9 cellular contexts compared by ENCODE assay signal in the genomic region with DNA sequence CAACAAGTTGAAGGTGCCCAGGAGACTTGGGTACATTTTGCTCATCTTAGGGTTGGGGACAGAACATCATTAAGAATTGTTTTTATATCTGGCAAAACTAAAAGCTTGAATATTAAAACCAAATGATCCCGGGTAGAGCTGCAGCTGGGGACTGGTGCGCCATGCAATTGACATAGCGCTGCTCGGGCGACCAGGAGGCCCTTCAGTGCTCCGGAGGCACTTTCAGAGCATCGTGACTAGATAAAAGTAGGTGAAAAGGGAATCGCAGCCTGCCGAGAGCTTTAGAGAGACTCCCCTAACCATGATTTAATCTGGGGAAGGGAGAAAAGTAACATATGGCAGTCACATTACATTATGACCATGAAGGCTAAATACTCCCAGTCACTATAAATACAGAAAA.
"Had no signal": no experiment of that assay in that cellular context is flagged by ENCODE, and none has a peak within 500 bp of the region (broad histone marks: within the 10 kb centered on the region; RNA-seq: fewer than 3 reads in every experiment).

No MANE protein-coding gene starts in this region.

- H3K36me3 Mint-ChIP-seq: activated naive CD4-positive, alpha-beta T cell treated with anti-CD3 and anti-CD28 coated beads, Interleukin-2, amount 50 U/mL, for 72 hours had no signal

- H3K27ac ChIP-seq: left lung, neutrophil, transverse colon had no signal

- H3K27ac Mint-ChIP-seq: stimulated activated effector memory CD8-positive, alpha-beta T cell treated with anti-CD3 and anti-CD28 coated beads, Interleukin-12 subunit alpha, Interleukin-12 subunit beta, amount 100 ng/mL, for 72 hours had no signal

- H3K27me3 ChIP-seq: left lung, neutrophil, transverse colon had no signal

- H3K4me3 Mint-ChIP-seq: activated T-cell treated with anti-CD3 and anti-CD28 coated beads, Interleukin-2, amount 50 U/mL, for 4 hours; stimulated activated effector memory CD8-positive, alpha-beta T cell treated with anti-CD3 and anti-CD28 coated beads, Interleukin-12 subunit alpha, Interleukin-12 subunit beta, amount 100 ng/mL, for 72 hours had no signal

- H3K9me3 Mint-ChIP-seq: activated naive CD4-positive, alpha-beta T cell treated with anti-CD3 and anti-CD28 coated beads, Interleukin-2, amount 50 U/mL, for 72 hours; activated T-cell treated with anti-CD3 and anti-CD28 coated beads, Interleukin-2, amount 50 U/mL, for 4 hours; stimulated activated effector memory CD8-positive, alpha-beta T cell treated with anti-CD3 and anti-CD28 coated beads, Interleukin-12 subunit alpha, Interleukin-12 subunit beta, amount 100 ng/mL, for 72 hours had no signal

- H3K9me3 ChIP-seq: left lung, neutrophil, transverse colon had no signal

- ATAC-seq: activated naive CD4-positive, alpha-beta T cell treated with anti-CD3 and anti-CD28 coated beads, Interleukin-2, amount 50 U/mL, for 72 hours; activated T-cell treated with anti-CD3 and anti-CD28 coated beads, Interleukin-2, amount 50 U/mL, for 4 hours; left lung; stimulated activated effector memory CD8-positive, alpha-beta T cell treated with anti-CD3 and anti-CD28 coated beads, Interleukin-12 subunit alpha, Interleukin-12 subunit beta, amount 100 ng/mL, for 72 hours had no signal

- H3K4me3 ChIP-seq: left lung, transverse colon had no signal

- DNase-seq: activated effector memory CD4-positive, alpha-beta T cell treated with anti-CD3 and anti-CD28 coated beads, Interleukin-2, amount 50 U/mL, for 16 hours; activated T-cell treated with anti-CD3 and anti-CD28 coated beads, Interleukin-2, amount 50 U/mL, for 4 hours; effector CD4-positive, alpha-beta T cell; T-helper 2 cell; transverse colon had no signal

- H3K36me3 ChIP-seq: left lung, neutrophil, transverse colon had no signal
